33 cellular contexts compared by ENCODE assay signal in genomic region chr4:152128356-152128755, GRCh38.
"Had no signal": no experiment of that assay in that cellular context is flagged by ENCODE, and none has a peak within 500 bp of the region (broad histone marks: within the 10 kb centered on the region; RNA-seq: fewer than 3 reads in every experiment).

No MANE protein-coding gene starts in this region.

- H3K9me3 ChIP-seq: adrenal gland, body of pancreas, breast epithelium had no signal

- H3K4me1 Mint-ChIP-seq: activated B cell treated with CpG ODN at 0.5 μM for 24 hours had no signal

- H3K27ac Mint-ChIP-seq: activated B cell treated with CpG ODN at 0.5 μM for 24 hours; activated CD4-positive, alpha-beta memory T cell treated with anti-CD3 and anti-CD28 coated beads for 36 hours; activated CD8-positive, alpha-beta T cell treated with anti-CD3 and anti-CD28 coated beads for 36 hours; activated naive CD4-positive, alpha-beta T cell treated with anti-CD3 and anti-CD28 coated beads for 36 hours; activated naive CD4-positive, alpha-beta T cell treated with anti-CD3 and anti-CD28 coated beads, Interleukin-2, amount 50 U/mL, for 72 hours; activated naive CD8-positive, alpha-beta T cell treated with anti-CD3 and anti-CD28 coated beads for 36 hours; activated T-cell treated with anti-CD3 and anti-CD28 coated beads, Interleukin-2, amount 50 U/mL, for 72 hours; activated T-helper 1 cell treated with anti-CD3 and anti-CD28 coated beads, Interleukin-12 subunit alpha, Interleukin-12 subunit beta, Interleukin-2, Interleukin-4 antibody, amounts not matched to agents 30 ng/mL and 10 ng/mL and 1 ng/mL, durations not matched to agents 14 hours and 24 hours and 36 hours; T-helper 2 cell treated with Interferon-gamma antibody and Interleukin-4, amounts not matched to agents 5 μg/mL and 100 μg/mL, for 36 hours had no signal

- H3K27ac ChIP-seq: adrenal gland, body of pancreas, brain microvascular endothelial cell, breast epithelium, VCaP had no signal

- ATAC-seq: activated CD8-positive, alpha-beta T cell treated with anti-CD3 and anti-CD28 coated beads for 36 hours; activated naive CD4-positive, alpha-beta T cell treated with anti-CD3 and anti-CD28 coated beads, Interleukin-2, amount 50 U/mL, for 72 hours; activated T-cell treated with anti-CD3 and anti-CD28 coated beads, Interleukin-2, amount 50 U/mL, for 4 hours; activated T-cell treated with anti-CD3 and anti-CD28 coated beads, Interleukin-2, amount 50 U/mL, for 72 hours; activated T-helper 17 cell treated with anti-CD3 and anti-CD28 coated beads, Interleukin-2, amount 50 U/mL, for 72 hours; body of pancreas; T-cell had no signal

- H3K4me3 Mint-ChIP-seq: activated B cell treated with CpG ODN at 0.5 μM for 24 hours; activated CD4-positive, alpha-beta memory T cell treated with anti-CD3 and anti-CD28 coated beads for 36 hours; activated CD8-positive, alpha-beta T cell treated with anti-CD3 and anti-CD28 coated beads for 36 hours; activated naive CD4-positive, alpha-beta T cell treated with anti-CD3 and anti-CD28 coated beads for 36 hours; activated naive CD8-positive, alpha-beta T cell treated with anti-CD3 and anti-CD28 coated beads for 36 hours; activated T-cell treated with anti-CD3 and anti-CD28 coated beads, Interleukin-2, amount 50 U/mL, for 4 hours; activated T-cell treated with anti-CD3 and anti-CD28 coated beads, Interleukin-2, amount 50 U/mL, for 72 hours; activated T-helper 1 cell treated with anti-CD3 and anti-CD28 coated beads, Interleukin-12 subunit alpha, Interleukin-12 subunit beta, Interleukin-2, Interleukin-4 antibody, amounts not matched to agents 30 ng/mL and 10 ng/mL and 1 ng/mL, durations not matched to agents 14 hours and 24 hours and 36 hours; T-cell; T-helper 2 cell treated with Interferon-gamma antibody and Interleukin-4, amounts not matched to agents 5 μg/mL and 100 μg/mL, for 36 hours had no signal

- DNase-seq: activated B cell treated with CpG ODN at 0.5 μM for 24 hours; activated CD4-positive, alpha-beta memory T cell treated with anti-CD3 and anti-CD28 coated beads for 36 hours; activated CD4-positive, alpha-beta T cell treated with anti-CD3 and anti-CD28 coated beads for 48 hours; activated CD4-positive, alpha-beta T cell treated with anti-CD3 and anti-CD28 coated beads, Interleukin-2, amount 50 U/mL, for 1 hour; activated CD4-positive, alpha-beta T cell treated with anti-CD3 and anti-CD28 coated beads, Interleukin-2, amount 50 U/mL, for 4 hours; activated CD4-positive, CD25-positive, alpha-beta regulatory T cell treated with anti-CD3 and anti-CD28 coated beads, Interleukin-2, amount 50 U/mL, for 72 hours; activated CD8-positive, alpha-beta memory T cell treated with anti-CD3 and anti-CD28 coated beads, Interleukin-2, amount 50 U/mL, for 4 hours; activated CD8-positive, alpha-beta T cell treated with anti-CD3 and anti-CD28 coated beads for 36 hours; activated effector memory CD4-positive, alpha-beta T cell treated with anti-CD3 and anti-CD28 coated beads, Interleukin-2, amount 50 U/mL, for 16 hours; activated gamma-delta T cell treated with Interleukin-2 at 50 U/mL for 16 hours; activated naive CD4-positive, alpha-beta T cell; activated naive CD4-positive, alpha-beta T cell treated with anti-CD3 and anti-CD28 coated beads for 36 hours; activated naive CD4-positive, alpha-beta T cell treated with anti-CD3 and anti-CD28 coated beads, Interleukin-2, amount 50 U/mL, for 16 hours; activated naive CD8-positive, alpha-beta T cell treated with anti-CD3 and anti-CD28 coated beads for 36 hours; activated T-cell treated with anti-CD3 and anti-CD28 coated beads for 4 hours; activated T-cell treated with anti-CD3 and anti-CD28 coated beads, Interleukin-2, amount 50 U/mL, for 1 hour; activated T-cell treated with anti-CD3 and anti-CD28 coated beads, Interleukin-2, amount 50 U/mL, for 4 hours; activated T-cell treated with anti-CD3 and anti-CD28 coated beads, Interleukin-2, amount 50 U/mL, for 72 hours; adrenal gland; amniotic stem cell; aorta; body of pancreas; brain microvascular endothelial cell; central memory CD4-positive, alpha-beta T cell; T-cell; T-helper 2 cell; T-helper 9 cell had no signal

- H3K36me3 ChIP-seq: adrenal gland, brain microvascular endothelial cell, breast epithelium had no signal

- H3K27me3 ChIP-seq: adrenal gland, body of pancreas, brain microvascular endothelial cell, breast epithelium had no signal

- H3K4me3 ChIP-seq: adrenal gland, body of pancreas, breast epithelium had no signal

- H3K27me3 Mint-ChIP-seq: activated CD4-positive, alpha-beta memory T cell treated with anti-CD3 and anti-CD28 coated beads for 36 hours; activated CD8-positive, alpha-beta T cell treated with anti-CD3 and anti-CD28 coated beads for 36 hours; activated naive CD8-positive, alpha-beta T cell treated with anti-CD3 and anti-CD28 coated beads for 36 hours; activated T-helper 17 cell treated with anti-CD3 and anti-CD28 coated beads, Interleukin-2, amount 50 U/mL, for 72 hours; T-cell had no signal

- H3K4me1 ChIP-seq: adrenal gland, body of pancreas, breast epithelium had no signal
